Comparison of ENCODE assay signal across 16 cellular contexts in the genomic region with DNA sequence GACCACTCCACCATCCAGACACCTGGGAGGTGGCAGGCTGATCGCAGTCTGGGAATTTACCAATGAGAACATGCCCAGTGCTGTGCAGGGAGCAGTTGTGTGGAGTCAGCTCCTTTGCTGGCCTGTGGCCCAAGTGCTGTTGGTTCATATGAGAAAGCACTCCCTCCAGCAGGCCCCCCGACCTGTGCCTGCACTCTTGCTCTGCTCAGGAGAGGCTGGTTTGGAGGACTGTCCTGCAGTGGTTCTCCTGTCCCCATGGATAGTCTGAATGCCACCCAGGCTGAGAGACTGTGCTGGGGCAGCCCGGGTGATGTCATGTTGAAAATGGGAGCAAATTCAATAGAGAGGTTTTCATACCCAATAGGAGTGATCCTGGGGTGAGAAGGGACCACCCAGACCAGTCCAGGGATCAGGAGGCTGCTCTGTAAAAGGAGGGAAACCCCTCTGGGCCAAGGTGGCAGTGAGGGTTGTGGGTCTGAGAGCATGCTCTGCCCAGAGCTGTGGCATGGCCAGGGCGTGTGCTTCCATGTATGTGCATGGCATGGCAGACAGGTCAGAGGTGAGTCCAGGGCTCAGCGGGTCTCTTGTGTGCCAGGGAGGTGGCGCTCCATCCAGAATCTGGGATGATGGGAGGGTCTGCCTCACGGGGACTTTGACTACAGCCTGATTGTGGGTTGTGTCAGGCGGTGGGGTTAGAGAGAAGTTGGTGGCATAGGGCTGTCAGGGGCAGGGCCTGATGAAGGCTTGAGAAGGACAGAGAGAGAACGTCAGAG. TPM values are rescaled to one million over a fixed set of nuclear protein-coding genes. Genes with fewer than 3 reads are reported as not detected.
DNase-seq lines count a peak whose midpoint lies in the region; ATAC-seq and TF ChIP-seq lines count a peak whose summit lies in the region.
"Had no signal": no experiment of that assay in that cellular context is flagged by ENCODE, and none has a peak within 500 bp of the region (broad histone marks: within the 10 kb centered on the region; RNA-seq: fewer than 3 reads in every experiment).

No MANE protein-coding gene starts in this region.

- no peak overlapping the region for H3K4me2 ChIP-seq in neural progenitor cell
- H3K4me2 ChIP-seq: BLaER1 had no signal

- no peak overlapping the region for H3K9ac ChIP-seq in neural progenitor cell
- H3K9ac ChIP-seq: BLaER1 had no signal

- H3K4me1 ChIP-seq in neural progenitor cell (peaks cover 16% of the 10 kb centered on the region), spleen (no peaks in the 10 kb centered on the region), right atrium auricular region (no peaks in the 10 kb centered on the region)
- H3K4me1 ChIP-seq: Caco-2, HAP-1 had no signal

- H3K79me2 ChIP-seq in neural progenitor cell (ENCODE audit: low read depth) = no peaks in the 10 kb centered on the region

- WGBS in spleen, 5 donors = 78 to 87% (median 86%) methylated on average over 9 of the region's 9 CpGs

- CTCF ChIA-PET in activated CD4-positive, alpha-beta memory T cell treated with anti-CD3 and anti-CD28 coated beads for 36 hours (lab: Charles Lee) = no interaction called here
- CTCF ChIA-PET in activated CD4-positive, alpha-beta memory T cell treated with anti-CD3 and anti-CD28 coated beads, Interleukin-2, amount 10 ng/mL, durations not matched to agents 7 days and 5 days (lab: Charles Lee) = no interaction called here

- H3K36me3 ChIP-seq in neural progenitor cell = no peaks in the 10 kb centered on the region
- no peaks in the 10 kb centered on the region for H3K36me3 ChIP-seq in spleen
- no peaks in the 10 kb centered on the region for H3K36me3 ChIP-seq in right atrium auricular region
- H3K36me3 ChIP-seq: BLaER1, HAP-1 had no signal

- H3K36me3 Mint-ChIP-seq in activated CD4-positive, alpha-beta memory T cell treated with anti-CD3 and anti-CD28 coated beads for 36 hours = no peaks in the 10 kb centered on the region
- H3K36me3 Mint-ChIP-seq in activated CD4-positive, alpha-beta memory T cell treated with anti-CD3 and anti-CD28 coated beads, Interleukin-2, amount 10 ng/mL, durations not matched to agents 7 days and 5 days (ENCODE audit: low read depth) = no peaks in the 10 kb centered on the region
- no peaks in the 10 kb centered on the region for H3K36me3 Mint-ChIP-seq in endothelial cell (ENCODE audit: low read depth, unreplicated experiment)
- H3K36me3 Mint-ChIP-seq in neural progenitor cell = no peaks in the 10 kb centered on the region
- H3K36me3 Mint-ChIP-seq: CD8-positive, alpha-beta memory T cell had no signal

- TF ChIP-seq POLR2A in spleen (IDR thresholded peaks at IDR 0.05) = no peak

- TF ChIP-seq CTCF in endothelial cell (IDR thresholded peaks at IDR 0.05; ENCODE audit: unreplicated experiment) = no peak
- TF ChIP-seq CTCF in neural progenitor cell (IDR thresholded peaks at IDR 0.05) = no peak
- TF ChIP-seq CTCF in spleen (IDR thresholded peaks at IDR 0.05 in 8 of 11, conservative IDR thresholded peaks at IDR 0.05 in 3 of 11) = no peak
- no peak for TF ChIP-seq CTCF in right atrium auricular region (IDR thresholded peaks at IDR 0.05)

- no peaks in the 10 kb centered on the region for H3K27me3 Mint-ChIP-seq in activated CD4-positive, alpha-beta memory T cell treated with anti-CD3 and anti-CD28 coated beads for 36 hours
- no peaks in the 10 kb centered on the region for H3K27me3 Mint-ChIP-seq in activated CD4-positive, alpha-beta memory T cell treated with anti-CD3 and anti-CD28 coated beads, Interleukin-2, amount 10 ng/mL, durations not matched to agents 7 days and 5 days
- H3K27me3 Mint-ChIP-seq in endothelial cell (ENCODE audit: unreplicated experiment) (peaks cover 7% of the 10 kb centered on the region), neural progenitor cell (ENCODE audit: insufficient read depth, low read depth) (peaks cover 9% of the 10 kb centered on the region)
- H3K27me3 Mint-ChIP-seq: CD8-positive, alpha-beta memory T cell had no signal

- H3K27ac ChIP-seq in neural progenitor cell (no peak overlapping the region), spleen (no peak overlapping the region), right atrium auricular region (no peak overlapping the region)
- H3K27ac ChIP-seq: 22Rv1, BLaER1 had no signal

- no peak for ATAC-seq in GM19351 (IDR thresholded peaks at IDR 0.05; ENCODE audit: unreplicated experiment)

- H4K20me1 ChIP-seq in neural progenitor cell (ENCODE audit: low read depth) = no peaks in the 10 kb centered on the region
- H4K20me1 ChIP-seq: BLaER1 had no signal

- no peaks in the 10 kb centered on the region for H3K4me1 Mint-ChIP-seq in activated CD4-positive, alpha-beta memory T cell treated with anti-CD3 and anti-CD28 coated beads for 36 hours (ENCODE audit: low read depth)
- no peaks in the 10 kb centered on the region for H3K4me1 Mint-ChIP-seq in activated CD4-positive, alpha-beta memory T cell treated with anti-CD3 and anti-CD28 coated beads, Interleukin-2, amount 10 ng/mL, durations not matched to agents 7 days and 5 days
- H3K4me1 Mint-ChIP-seq in endothelial cell (ENCODE audit: unreplicated experiment) (peaks cover 48% of the 10 kb centered on the region), neural progenitor cell (peaks cover 30% of the 10 kb centered on the region)
- H3K4me1 Mint-ChIP-seq: CD8-positive, alpha-beta memory T cell had no signal

- POLR2A ChIA-PET in activated CD4-positive, alpha-beta memory T cell treated with anti-CD3 and anti-CD28 coated beads for 36 hours (lab: Charles Lee) = no interaction called here
- POLR2A ChIA-PET in activated CD4-positive, alpha-beta memory T cell treated with anti-CD3 and anti-CD28 coated beads, Interleukin-2, amount 10 ng/mL, durations not matched to agents 7 days and 5 days (lab: Charles Lee) = no interaction called here

- no peak overlapping the region for H2AFZ ChIP-seq in neural progenitor cell (replicated peaks)

- DNase-seq in activated CD4-positive, alpha-beta memory T cell treated with anti-CD3 and anti-CD28 coated beads for 36 hours = peak; percentile 2
- no peak for DNase-seq in activated CD4-positive, alpha-beta memory T cell treated with anti-CD3 and anti-CD28 coated beads, Interleukin-2, amount 10 ng/mL, durations not matched to agents 7 days and 5 days
- no peak for DNase-seq in endothelial cell (ENCODE audit: low spot score)
- DNase-seq in neural progenitor cell (ENCODE audit: low spot score) = no peak
- DNase-seq in spleen = peak; percentile 62
- DNase-seq in right atrium auricular region (ENCODE audit: low spot score) = no peak
- DNase-seq in AG08396 (ENCODE audit: low spot score) = no peak
- DNase-seq: AML-193; CD8-positive, alpha-beta memory T cell; DND-41; GDM1 had no signal

- no peak overlapping the region for H3K27ac Mint-ChIP-seq in activated CD4-positive, alpha-beta memory T cell treated with anti-CD3 and anti-CD28 coated beads for 36 hours
- no peak overlapping the region for H3K27ac Mint-ChIP-seq in activated CD4-positive, alpha-beta memory T cell treated with anti-CD3 and anti-CD28 coated beads, Interleukin-2, amount 10 ng/mL, durations not matched to agents 7 days and 5 days
- H3K27ac Mint-ChIP-seq in endothelial cell (ENCODE audit: unreplicated experiment) (peak overlapping the region; percentile 36), neural progenitor cell (peak overlapping the region; percentile 53)
- H3K27ac Mint-ChIP-seq: CD8-positive, alpha-beta memory T cell had no signal

- H3K4me3 ChIP-seq in neural progenitor cell (no peak overlapping the region), spleen (no peak overlapping the region), right atrium auricular region (no peak overlapping the region)
- H3K4me3 ChIP-seq: BLaER1, HAP-1 had no signal

- H3K4me3 Mint-ChIP-seq in activated CD4-positive, alpha-beta memory T cell treated with anti-CD3 and anti-CD28 coated beads for 36 hours = no peak overlapping the region
- no peak overlapping the region for H3K4me3 Mint-ChIP-seq in activated CD4-positive, alpha-beta memory T cell treated with anti-CD3 and anti-CD28 coated beads, Interleukin-2, amount 10 ng/mL, durations not matched to agents 7 days and 5 days
- H3K4me3 Mint-ChIP-seq in endothelial cell (ENCODE audit: unreplicated experiment) (no peak overlapping the region), neural progenitor cell (no peak overlapping the region)
- H3K4me3 Mint-ChIP-seq: CD8-positive, alpha-beta memory T cell had no signal

- H3K9me3 Mint-ChIP-seq in activated CD4-positive, alpha-beta memory T cell treated with anti-CD3 and anti-CD28 coated beads for 36 hours = no peaks in the 10 kb centered on the region
- H3K9me3 Mint-ChIP-seq in activated CD4-positive, alpha-beta memory T cell treated with anti-CD3 and anti-CD28 coated beads, Interleukin-2, amount 10 ng/mL, durations not matched to agents 7 days and 5 days = no peaks in the 10 kb centered on the region
- H3K9me3 Mint-ChIP-seq in endothelial cell (ENCODE audit: unreplicated experiment) (no peaks in the 10 kb centered on the region), neural progenitor cell (no peaks in the 10 kb centered on the region)
- H3K9me3 Mint-ChIP-seq: CD8-positive, alpha-beta memory T cell had no signal

- H3K27me3 ChIP-seq in neural progenitor cell (no peaks in the 10 kb centered on the region), spleen (replicated peaks in 1 of 7) (peaks cover 0 to 5% (median 0%) of the 10 kb centered on the region in 7 donors), right atrium auricular region (no peaks in the 10 kb centered on the region)
- H3K27me3 ChIP-seq: BLaER1 had no signal

- intact Hi-C loops in activated CD4-positive, alpha-beta memory T cell treated with anti-CD3 and anti-CD28 coated beads for 36 hours (cut with micrococcal nuclease) = no loop called here
- intact Hi-C loops in spleen (cut with DNase I; ENCODE audit: low total_unique reads) = no loop called here

- H3K9me3 ChIP-seq in neural progenitor cell (ENCODE audit: low read depth) = no peaks in the 10 kb centered on the region
- no peaks in the 10 kb centered on the region for H3K9me3 ChIP-seq in spleen
- no peaks in the 10 kb centered on the region for H3K9me3 ChIP-seq in right atrium auricular region
- H3K9me3 ChIP-seq: BLaER1, Caco-2, HAP-1 had no signal

- peaks cover 10% of the 10 kb centered on the region for H3F3A ChIP-seq in neural progenitor cell (ENCODE audit: low read depth)

RNA-seq across cellular contexts. Expression of gene ADCY1, which starts 12.8 kb away (rescaled TPM):
- total RNA-seq in activated CD4-positive, alpha-beta memory T cell treated with anti-CD3 and anti-CD28 coated beads for 36 hours = under 1 TPM; 0.57 to 0.58 TPM
- 1 to 10 TPM; 3.9 to 4.3 TPM for total RNA-seq in activated CD4-positive, alpha-beta memory T cell treated with anti-CD3 and anti-CD28 coated beads, Interleukin-2, amount 10 ng/mL, durations not matched to agents 7 days and 5 days
- 50.7 TPM for total RNA-seq in endothelial cell (ENCODE audit: unreplicated experiment)
- 7.4 and 8.5 TPM in 2 replicates for total RNA-seq in neural progenitor cell (ENCODE audit: low replicate concordance)
- 1 to 10 TPM in 5 of 7 donors, under 1 TPM in 2; 0.72 to 6.6 (median 3.1) TPM for total RNA-seq in spleen
- polyA plus RNA-seq in spleen = under 1 TPM; 0.05 to 0.38 (median 0.17) TPM
- total RNA-seq in right atrium auricular region = 1 to 10 TPM; 2.4 to 3.2 TPM
- polyA plus RNA-seq: CD8-positive, alpha-beta memory T cell had no signal

Comparison
In these comparisons a context has a peak if more than half of its experiments do, and no peak if none do; other contexts are left out.
1. DNase-seq: peak in activated CD4-positive, alpha-beta memory T cell treated with anti-CD3 and anti-CD28 coated beads for 36 hours (single experiment) and spleen (single experiment); none in activated CD4-positive, alpha-beta memory T cell treated with anti-CD3 and anti-CD28 coated beads, Interleukin-2, amount 10 ng/mL, durations not matched to agents 7 days and 5 days (single experiment), endothelial cell (single experiment), neural progenitor cell (single experiment), right atrium auricular region (single experiment) and AG08396 (single experiment).
2. H3K27ac Mint-ChIP-seq: peak in endothelial cell (single experiment) and neural progenitor cell (single experiment); none in activated CD4-positive, alpha-beta memory T cell treated with anti-CD3 and anti-CD28 coated beads for 36 hours (single experiment) and activated CD4-positive, alpha-beta memory T cell treated with anti-CD3 and anti-CD28 coated beads, Interleukin-2, amount 10 ng/mL, durations not matched to agents 7 days and 5 days (single experiment).